Comparison of ENCODE assay signal across 8 cellular contexts in genomic region chr9:127980056-127980705, GRCh38. TPM values are rescaled to one million over a fixed set of nuclear protein-coding genes. Genes with fewer than 3 reads are reported as not detected.
DNase-seq lines count a peak whose midpoint lies in the region; ATAC-seq, FAIRE-seq and TF ChIP-seq lines count a peak whose summit lies in the region.

No MANE protein-coding gene starts in this region.

- peaks cover 44 to 64% of the 10 kb centered on the region in 2 experiments for H3K4me1 ChIP-seq in K562 (replicated peaks in 1 of 2; ENCODE audit: control insufficient read depth in 2 of 2, insufficient read depth in 2 of 2, low read length in 2 of 2)
- peaks cover 35 to 36% of the 10 kb centered on the region in 2 donors for H3K4me1 ChIP-seq in kidney (ENCODE audit: control insufficient read depth in 1 of 2, insufficient read depth in 1 of 2, low read depth in 1 of 2, low read length in 2 of 2)

- TF ChIP-seq EP300 in K562 (IDR thresholded peaks at IDR 0.05; ENCODE audit: low read length): no peak

- H3K9me3 ChIP-seq in K562 (replicated peaks; ENCODE audit: control insufficient read depth, insufficient read depth, low read depth, low read length) (no peaks in the 10 kb centered on the region), kidney (ENCODE audit: control insufficient read depth in 1 of 2, low read length in 2 of 2) (no peaks in the 10 kb centered on the region)

- TF ChIP-seq CTCF in K562 (IDR thresholded peaks at IDR 0.05 in 2 of 3, conservative IDR thresholded peaks at IDR 0.05 in 1 of 3; ENCODE audit: insufficient read depth in 2 of 3, low read depth in 1 of 3, low read length in 3 of 3): no peak
- TF ChIP-seq CTCF in kidney (IDR thresholded peaks at IDR 0.05; ENCODE audit: borderline replicate concordance, extremely low read depth, insufficient read depth): no peak

- H4K20me1 ChIP-seq in K562 (replicated peaks; ENCODE audit: control insufficient read depth, insufficient read depth, low read length): peaks cover 42% of the 10 kb centered on the region

- CTCF ChIA-PET in K562 (lab: Yijun Ruan, JAX; ENCODE audit: low intra/inter-chr PET ratio): interaction anchor here (1.0 kb wide), 1 partner anchor 55 kb away, joined by 5 read pairs; no protein-coding TSS in a partner anchor

- ATAC-seq in HG02970 (IDR thresholded peaks at IDR 0.05; ENCODE audit: low FRiP score, unreplicated experiment): peak; percentile 31
- peak; percentile 51 for ATAC-seq in K562

- no peaks in the 10 kb centered on the region for H3K27me3 ChIP-seq in K562 (ENCODE audit: control insufficient read depth in 2 of 2, insufficient read depth in 2 of 2, low read length in 2 of 2)

- POLR2A ChIA-PET in K562 (lab: Yijun Ruan, JAX): interaction anchor here (0.6 to 3.6 kb wide), 12 partner anchors 8 to 290 kb away, joined by 3 to 15 read pairs (median 4); no protein-coding TSS in a partner anchor

- H2AFZ ChIP-seq in K562 (ENCODE audit: low read depth, low read length): peak overlapping the region; percentile 52; the same call in 1 of the 2 replicates

- WGBS in K562 (ENCODE audit: insufficient coverage, low coverage, missing lambda C conversion rate): 1% methylated on average over 42 of the region's 62 CpGs

- H3K9ac ChIP-seq in K562 (ENCODE audit: insufficient read depth in 1 of 2, low read depth in 2 of 2, low read length in 2 of 2) (peak overlapping the region; percentile 67 to 90; a peak in 3 of 4 replicates), kidney (ENCODE audit: low read length in 2 of 2) (peak overlapping the region; percentile 83 to 88)

- TF ChIP-seq RAD21 in K562 (CRISPR knock-in tag; conservative IDR thresholded peaks at IDR 0.05 in 1 of 2, IDR thresholded peaks at IDR 0.05 in 1 of 2): no peak

- H3K27ac ChIP-seq in K562 (ENCODE audit: extremely low read depth, low read depth, low read length): peak overlapping the region; percentile 73
- peak overlapping the region; percentile 85 to 91 for H3K27ac ChIP-seq in kidney (ENCODE audit: low read depth in 2 of 2, low read length in 2 of 2)

- peak overlapping the region; percentile 74 for H3K4me2 ChIP-seq in K562 (ENCODE audit: insufficient read depth, low read length)

- in situ Hi-C loops in K562 (cut with MboI): no loop called here

- no peak for TF ChIP-seq POLR2A in K562 (conservative IDR thresholded peaks at IDR 0.05)

- H3K4me3 ChIP-seq in K562 (peak overlapping the region; percentile 73), kidney (ENCODE audit: low read length in 2 of 2) (peak overlapping the region; percentile 80 to 95)

- no peak for FAIRE-seq in K562 (lab: Jason Lieb, UNC)
- FAIRE-seq in kidney (lab: Jason Lieb, UNC): no peak

- intact Hi-C loops in K562 (cut with micrococcal nuclease): no loop called here
- intact Hi-C loops in kidney (cut with DNase I): no loop called here

- peaks cover 6% of the 10 kb centered on the region; the same call in 1 of the 3 replicates for H3K36me3 ChIP-seq in K562 (ENCODE audit: control insufficient read depth, insufficient read depth, low read length)
- H3K36me3 ChIP-seq in kidney (ENCODE audit: control insufficient read depth in 1 of 2, insufficient read depth in 2 of 2, low read length in 2 of 2): no peaks in the 10 kb centered on the region

- peaks cover 52% of the 10 kb centered on the region for H3K79me2 ChIP-seq in K562 (ENCODE audit: control insufficient read depth, insufficient read depth, low read length)

- DNase-seq in stimulated activated CD4-positive, alpha-beta T cell treated with anti-CD3 and anti-CD28 coated beads, Interleukin-15, amount 100 ng/mL, for 24 hours: peak; percentile 59
- no peak for DNase-seq in stimulated activated CD4-positive, alpha-beta T cell treated with anti-CD3 and anti-CD28 coated beads, Interleukin-1b, Interleukin-23, amount 100 ng/mL, for 48 hours
- DNase-seq in RPMI8226: peak; percentile 77
- peak; percentile 62 to 87 (median 74) for DNase-seq in K562 (ENCODE audit: extremely low read depth in 1 of 4, low spot score in 3 of 4)
- DNase-seq in kidney: peak; percentile 88
- peak in 4 of 6 experiments; percentile 31 to 68 (median 44) for DNase-seq in stimulated activated naive CD4-positive, alpha-beta T cell (lab: John Stamatoyannopoulos, UW)
- no peak for DNase-seq in GF-D8 (lab: John Stamatoyannopoulos, UW)

- no peaks in the 10 kb centered on the region for H3K9me1 ChIP-seq in K562 (ENCODE audit: control insufficient read depth, insufficient read depth, low read length)

- BruUV-seq in K562 (replicated peaks; lab: Mats Ljungman, UMichigan): no TSS peak

TF ChIP-seq in K562, 482 proteins besides CTCF, POLR2A, EP300 and RAD21 (continues in another document):
- TF ChIP-seq ZNF668 (CRISPR knock-in tag; IDR thresholded peaks at IDR 0.05): no peak
- TF ChIP-seq SMC3 (conservative IDR thresholded peaks at IDR 0.05; ENCODE audit: insufficient read depth, low read depth, low read length): no peak
- TF ChIP-seq RNF2 (IDR thresholded peaks at IDR 0.05): no peak

RNA-seq across cellular contexts. Expression of gene EEIG1, which starts 0.6 kb away (rescaled TPM):
- 18.1 and 34.4 TPM in 2 replicates for total RNA-seq in K562 (2011; cell fraction: chromatin; rRNA removed; ENCODE audit: low replicate concordance)
- total RNA-seq in K562 (2011; cell fraction: nucleolus; rRNA removed): 13.4 and 13.5 TPM in 2 replicates
- total RNA-seq in K562 (2011; cell fraction: nucleoplasm; rRNA removed): 17.2 and 24.7 TPM in 2 replicates
- 2.1 and 4.5 TPM in 2 replicates for total RNA-seq in K562 (2014; rRNA removed)
- total RNA-seq in K562 (2014; rRNA removed; fragmentation: Illumina TruSeq; extraction: Trizol): 1.6 and 2.3 TPM in 2 replicates
- total RNA-seq in K562 (2015; rRNA removed; fragmentation: Illumina TruSeq; extraction: Trizol): 2.8 and 4.1 TPM in 2 replicates
- total RNA-seq in K562 (2021): 11.2 and 16.7 TPM in 2 replicates
- polyA plus RNA-seq in K562 (2011; rRNA removed): 4.4 and 7.7 TPM in 2 replicates
- 8.2 and 9.0 TPM in 2 replicates for polyA plus RNA-seq in K562 (2011; cell fraction: cytosol; rRNA removed)
- polyA plus RNA-seq in K562 (2011; cell fraction: nucleus; rRNA removed): 16.1 and 16.7 TPM in 2 replicates
- 13.8 and 19.2 TPM in 2 replicates for polyA plus RNA-seq in K562 (2012)
- polyA plus RNA-seq in K562 (2014; fragmentation: Illumina TruSeq; extraction: Trizol): 5.6 and 9.1 TPM in 2 replicates
- under 1 TPM; 0.17 to 0.25 TPM for polyA plus RNA-seq in K562 (2014; fragmentation: Nextera tagmentation; extraction: Ambion mirVana)
- 3.6 and 6.6 TPM in 2 replicates for polyA plus RNA-seq in K562 (2014; rRNA removed)
- 2.1 and 2.7 TPM in 2 replicates for polyA minus RNA-seq in K562 (2011; rRNA and poly(A)+ RNA removed)
- polyA minus RNA-seq in K562 (2011; cell fraction: cytosol; rRNA and poly(A)+ RNA removed): 3.5 and 5.9 TPM in 2 replicates
- 4.8 and 8.4 TPM in 2 replicates for polyA minus RNA-seq in K562 (2011; cell fraction: nucleus; rRNA and poly(A)+ RNA removed)
- 75.9 TPM for total RNA-seq in kidney
- 34.3 TPM for polyA plus RNA-seq in kidney (ENCODE audit: insufficient read depth, low read depth, low replicate concordance)

RNA-seq across cellular contexts. Expression of gene DPM2, which starts 42.5 kb away (rescaled TPM):
- 99.6 and 215 TPM in 2 replicates for total RNA-seq in K562 (2011; cell fraction: chromatin; rRNA removed; ENCODE audit: low replicate concordance)
- 168 and 199 TPM in 2 replicates for total RNA-seq in K562 (2011; cell fraction: nucleolus; rRNA removed)
- 195 and 215 TPM in 2 replicates for total RNA-seq in K562 (2011; cell fraction: nucleoplasm; rRNA removed)
- 56.6 and 88.7 TPM in 2 replicates for total RNA-seq in K562 (2014; rRNA removed)
- total RNA-seq in K562 (2014; rRNA removed; fragmentation: Illumina TruSeq; extraction: Trizol): 48.1 and 53.8 TPM in 2 replicates
- 71.1 and 73.4 TPM in 2 replicates for total RNA-seq in K562 (2015; rRNA removed; fragmentation: Illumina TruSeq; extraction: Trizol)
- total RNA-seq in K562 (2021): 95.3 and 102 TPM in 2 replicates
- polyA plus RNA-seq in K562 (2011; rRNA removed): 93.8 and 101 TPM in 2 replicates
- 131 and 200 TPM in 2 replicates for polyA plus RNA-seq in K562 (2011; cell fraction: cytosol; rRNA removed)
- polyA plus RNA-seq in K562 (2011; cell fraction: nucleus; rRNA removed): 142 and 205 TPM in 2 replicates
- 83.9 and 86.2 TPM in 2 replicates for polyA plus RNA-seq in K562 (2012)
- 126 and 142 TPM in 2 replicates for polyA plus RNA-seq in K562 (2014; fragmentation: Illumina TruSeq; extraction: Trizol)
- 10 to 100 TPM; 43.5 to 69.3 TPM for polyA plus RNA-seq in K562 (2014; fragmentation: Nextera tagmentation; extraction: Ambion mirVana)
- 104 and 107 TPM in 2 replicates for polyA plus RNA-seq in K562 (2014; rRNA removed)
- 54.4 and 75.4 TPM in 2 replicates for polyA minus RNA-seq in K562 (2011; rRNA and poly(A)+ RNA removed)
- polyA minus RNA-seq in K562 (2011; cell fraction: cytosol; rRNA and poly(A)+ RNA removed): 56.3 and 59.9 TPM in 2 replicates
- polyA minus RNA-seq in K562 (2011; cell fraction: nucleus; rRNA and poly(A)+ RNA removed): 64.1 and 85.1 TPM in 2 replicates
- total RNA-seq in kidney: 42.8 TPM
- polyA plus RNA-seq in kidney (ENCODE audit: insufficient read depth, low read depth, low replicate concordance): 70.0 TPM

RNA-seq across cellular contexts. Expression of gene PIP5KL1, which starts 49.6 kb away (rescaled TPM):
- total RNA-seq in K562 (2011; cell fraction: chromatin; rRNA removed; ENCODE audit: low replicate concordance): 4.2 and 9.4 TPM in 2 replicates
- total RNA-seq in K562 (2011; cell fraction: nucleolus; rRNA removed): 7.7 and 10.1 TPM in 2 replicates
- 4.3 and 4.5 TPM in 2 replicates for total RNA-seq in K562 (2011; cell fraction: nucleoplasm; rRNA removed)
- total RNA-seq in K562 (2014; rRNA removed) (2.5 and 3.1 TPM in 2 replicates), K562 (2014; rRNA removed; fragmentation: Illumina TruSeq; extraction: Trizol) (0.80 and 1.2 TPM in 2 replicates), K562 (2015; rRNA removed; fragmentation: Illumina TruSeq; extraction: Trizol) (0.58 and 1.3 TPM in 2 replicates), K562 (2021) (3.0 and 3.7 TPM in 2 replicates), kidney (3.0 TPM)
- polyA plus RNA-seq in K562 (2011; rRNA removed) (1.2 and 1.6 TPM in 2 replicates), K562 (2014; fragmentation: Illumina TruSeq; extraction: Trizol) (0.82 and 1.2 TPM in 2 replicates), K562 (2014; fragmentation: Nextera tagmentation; extraction: Ambion mirVana) (under 1 TPM; 0.18 to 0.41 TPM), K562 (2014; rRNA removed) (4.3 and 4.8 TPM in 2 replicates), kidney (ENCODE audit: insufficient read depth, low read depth, low replicate concordance) (4.3 TPM)
- 1.8 and 2.2 TPM in 2 replicates for polyA plus RNA-seq in K562 (2011; cell fraction: cytosol; rRNA removed)
- 12.7 and 14.3 TPM in 2 replicates for polyA plus RNA-seq in K562 (2011; cell fraction: nucleus; rRNA removed)
- 1.7 and 5.0 TPM in 2 replicates for polyA plus RNA-seq in K562 (2012)
- polyA minus RNA-seq in K562 (2011; rRNA and poly(A)+ RNA removed): 0.75 TPM in 1 of 2 replicates, not detected in the other
- 3.0 TPM in 1 of 2 replicates, not detected in the other for polyA minus RNA-seq in K562 (2011; cell fraction: cytosol; rRNA and poly(A)+ RNA removed)
- 2.6 TPM in 2 replicates for polyA minus RNA-seq in K562 (2011; cell fraction: nucleus; rRNA and poly(A)+ RNA removed)

Comparison
In these comparisons a context has a peak if more than half of its experiments do, and no peak if none do; other contexts are left out.
1. DNase-seq: peak in stimulated activated CD4-positive, alpha-beta T cell treated with anti-CD3 and anti-CD28 coated beads, Interleukin-15, amount 100 ng/mL, for 24 hours (single experiment), RPMI8226 (single experiment), K562 (4 of 4), kidney (single experiment) and stimulated activated naive CD4-positive, alpha-beta T cell (4 of 6); none in stimulated activated CD4-positive, alpha-beta T cell treated with anti-CD3 and anti-CD28 coated beads, Interleukin-1b, Interleukin-23, amount 100 ng/mL, for 48 hours (single experiment) and GF-D8 (single experiment).